In the genomic region with DNA sequence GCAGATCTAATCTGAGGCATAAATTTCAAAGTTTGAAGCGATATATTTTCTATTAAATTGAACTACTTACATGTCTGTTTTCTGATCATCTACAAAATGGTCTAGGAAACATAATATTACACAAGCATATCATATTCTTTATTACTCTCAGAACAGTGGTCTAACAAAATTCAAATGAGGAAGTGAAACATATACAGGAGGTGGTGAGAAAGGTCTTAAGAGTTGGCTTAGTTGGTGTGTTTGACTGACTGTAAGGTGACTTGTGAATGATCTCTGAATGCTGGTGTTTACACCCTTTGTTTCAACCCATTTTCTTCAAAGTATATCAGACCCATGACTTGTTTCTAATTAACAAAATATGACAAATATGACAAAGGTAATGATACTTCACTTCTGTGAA, we compare ENCODE assay signal across 16 cellular contexts.
DNase-seq lines count a peak whose midpoint lies in the region; ATAC-seq and TF ChIP-seq lines count a peak whose summit lies in the region.
"Had no signal": no experiment of that assay in that cellular context is flagged by ENCODE, and none has a peak within 500 bp of the region (broad histone marks: within the 10 kb centered on the region; RNA-seq: fewer than 3 reads in every experiment).

No MANE protein-coding gene starts in this region.

- DNase-seq in NOMO-1 treated with DMSO at 0.1 percent for 48 hours (lab: John Stamatoyannopoulos, UW; ENCODE audit: unreplicated experiment) (peak; percentile 39), COLO829 (ENCODE audit: low spot score) (no peak), amniotic stem cell (lab: John Stamatoyannopoulos, UW) (no peak), DMS 273 treated with DMSO at 0.1 percent for 48 hours (lab: John Stamatoyannopoulos, UW) (no peak)
- DNase-seq: activated CD4-positive, alpha-beta T cell treated with anti-CD3 and anti-CD28 coated beads for 4 hours; body of pancreas; C1 segment of cervical spinal cord; NCI-H1930; NCI-H345; spleen; stimulated activated CD8-positive, alpha-beta memory T cell treated with anti-CD3 and anti-CD28 coated beads, Interleukin-4, amount 100 ng/mL, for 48 hours; uterus had no signal

- ATAC-seq in GM18505 (IDR thresholded peaks at IDR 0.05; ENCODE audit: unreplicated experiment) (peak; percentile 89), GM21390 (IDR thresholded peaks at IDR 0.05; ENCODE audit: unreplicated experiment) (peak; percentile 48), HG03378 (IDR thresholded peaks at IDR 0.05; ENCODE audit: unreplicated experiment) (peak; percentile 78), GM21717 (IDR thresholded peaks at IDR 0.05; ENCODE audit: unreplicated experiment) (no peak)
- ATAC-seq: body of pancreas had no signal

- TF ChIP-seq POLR2A in GM18505 (IDR thresholded peaks at IDR 0.05; ENCODE audit: borderline replicate concordance, extremely low read depth, insufficient read depth, insufficient read length): no peak
